13 cellular contexts compared by ENCODE assay signal in genomic region chr7:99953649-99954048, GRCh38. TPM values are rescaled to one million over a fixed set of nuclear protein-coding genes. Genes with fewer than 3 reads are reported as not detected.
A peak's percentile ranks its signal among the peaks of the same experiment; 100 is the strongest.
DNase-seq lines count a peak whose midpoint lies in the region; ATAC-seq, FAIRE-seq and TF ChIP-seq lines count a peak whose summit lies in the region.
"Had no signal": no experiment of that assay in that cellular context is flagged by ENCODE, and none has a peak within 500 bp of the region (broad histone marks: within the 10 kb centered on the region; RNA-seq: fewer than 3 reads in every experiment).

No MANE protein-coding gene starts in this region.

- FAIRE-seq in H1 (lab: Jason Lieb, UNC): no peak
- FAIRE-seq: A549 had no signal

- intact Hi-C loops in activated CD4-positive, alpha-beta T cell treated with anti-CD3 and anti-CD28 coated beads for 36 hours (cut with DNase I, micrococcal nuclease): no loop called here
- intact Hi-C loops in sciatic nerve (cut with DNase I): no loop called here

- POLR2A ChIA-PET in activated CD4-positive, alpha-beta T cell treated with anti-CD3 and anti-CD28 coated beads for 36 hours (lab: Charles Lee): no interaction called here
- POLR2A ChIA-PET in H1 (lab: Charles Lee; ENCODE audit: partially characterized antibody): interaction anchor here (4.5 kb wide), 1 partner anchor 10 kb away, joined by 29 read pairs; no protein-coding TSS in a partner anchor

- whole genome bisulfite sequencing in H1 (ENCODE audit: extremely low coverage in 1 of 2, insufficient coverage in 1 of 2, insufficient read length in 1 of 2, insufficient replicate concordance in 2 of 2, low coverage in 1 of 2, low lambda C conversion rate in 2 of 2, missing lambda C conversion rate in 1 of 2), 2 experiments: 89% methylated on average over 3 of the region's 3 CpGs; no CpG with 5 or more reads in 1 of the 2 experiments

- peaks cover 3% of the 10 kb centered on the region for H3K27me3 Mint-ChIP-seq in activated CD4-positive, alpha-beta T cell treated with anti-CD3 and anti-CD28 coated beads for 36 hours

- H3K79me2 ChIP-seq in H1 (ENCODE audit: control insufficient read depth in 1 of 2, insufficient read depth in 2 of 2, low read length in 2 of 2): no peaks in the 10 kb centered on the region

- TF ChIP-seq POLR2A in H1 (IDR thresholded peaks at IDR 0.05; ENCODE audit: control extremely low read depth in 1 of 2, low read depth in 2 of 2, low read length in 2 of 2): no peak

- no peak overlapping the region for H4K8ac ChIP-seq in H1 (ENCODE audit: extremely low read depth, insufficient read depth, low read length)

- no peak overlapping the region for H2BK120ac ChIP-seq in H1 (replicated peaks; ENCODE audit: low read depth, low read length)

- no peaks in the 10 kb centered on the region for H3K27me3 ChIP-seq in H1 (replicated peaks in 1 of 4; ENCODE audit: control insufficient read depth in 3 of 4, extremely low read depth in 1 of 4, insufficient read depth in 3 of 4, low read length in 3 of 4)

- H2BK5ac ChIP-seq in H1 (ENCODE audit: low read depth, low read length): no peak overlapping the region

- peaks cover 14 to 18% of the 10 kb centered on the region in 2 experiments; a peak in 3 of 4 replicates for H3K9me3 ChIP-seq in H1 (ENCODE audit: insufficient read depth in 2 of 2, low read depth in 1 of 2, low read length in 1 of 2)

- no peak for TF ChIP-seq EP300 in H1 (IDR thresholded peaks at IDR 0.05; ENCODE audit: borderline replicate concordance in 1 of 2, low read depth in 2 of 2, low read length in 2 of 2)

- H4K91ac ChIP-seq in H1 (replicated peaks; ENCODE audit: insufficient read length, low read length): no peak overlapping the region

- H2BK15ac ChIP-seq in H1 (ENCODE audit: low read length): no peak overlapping the region

- H2BK12ac ChIP-seq in H1 (ENCODE audit: low read depth, low read length): 0 out of 2 replicates have a peak overlapping the region, but pooled peaks have one; percentile 33

- H3K23ac ChIP-seq in H1 (ENCODE audit: insufficient read length): no peak overlapping the region

- ATAC-seq in activated CD4-positive, alpha-beta T cell treated with anti-CD3 and anti-CD28 coated beads for 36 hours: peak; percentile 95
- peak; percentile 61 for ATAC-seq in sciatic nerve
- ATAC-seq: A549, foreskin keratinocyte had no signal

- no peaks in the 10 kb centered on the region for H3K9me3 Mint-ChIP-seq in activated CD4-positive, alpha-beta T cell treated with anti-CD3 and anti-CD28 coated beads for 36 hours (ENCODE audit: low read depth)

- no peak overlapping the region for H3K4me3 ChIP-seq in H1 (ENCODE audit: extremely low read depth in 1 of 4, insufficient read depth in 2 of 4, low read depth in 3 of 4, low read length in 4 of 4)
- H3K4me3 ChIP-seq: A549 had no signal

- no peak overlapping the region for H3K27ac ChIP-seq in H1 (ENCODE audit: low read depth, low read length)
- H3K27ac ChIP-seq: foreskin keratinocyte, RWPE1 had no signal

- H3K4me2 ChIP-seq in H1 (ENCODE audit: insufficient read depth in 1 of 2, low read depth in 2 of 2, low read length in 2 of 2): no peak overlapping the region
- H3K4me2 ChIP-seq: A549 had no signal

- H3K79me1 ChIP-seq in H1 (ENCODE audit: low read depth, low read length): no peaks in the 10 kb centered on the region

- H3K36me3 ChIP-seq in H1 (ENCODE audit: control insufficient read depth in 2 of 4, insufficient read depth in 4 of 4, low read length in 3 of 4): no peaks in the 10 kb centered on the region; a peak in 1 of 8 replicates

- no peaks in the 10 kb centered on the region for H3K4me1 ChIP-seq in H1 (replicated peaks in 1 of 4; ENCODE audit: control insufficient read depth in 3 of 4, insufficient read depth in 4 of 4, low read length in 3 of 4)
- H3K4me1 ChIP-seq: A549, foreskin keratinocyte had no signal

- no peak overlapping the region for H2AFZ ChIP-seq in H1 (ENCODE audit: low read length)

- H3K18ac ChIP-seq in H1 (ENCODE audit: extremely low read depth, low read length): no peak overlapping the region

- H3K4me1 Mint-ChIP-seq in activated CD4-positive, alpha-beta T cell treated with anti-CD3 and anti-CD28 coated beads for 36 hours: peaks cover 11% of the 10 kb centered on the region

- H3K36me3 Mint-ChIP-seq in activated CD4-positive, alpha-beta T cell treated with anti-CD3 and anti-CD28 coated beads for 36 hours (ENCODE audit: low read depth): no peaks in the 10 kb centered on the region

- DNase-seq in activated CD4-positive, alpha-beta T cell treated with anti-CD3 and anti-CD28 coated beads for 36 hours: peak; percentile 45
- no peak for DNase-seq in activated CD4-positive, alpha-beta T cell treated with anti-CD3 and anti-CD28 coated beads for 4 hours
- peak; percentile 16 for DNase-seq in NCI-H1048 (lab: John Stamatoyannopoulos, UW)
- no peak for DNase-seq in H1 (ENCODE audit: low read depth in 1 of 2, low spot score in 2 of 2)
- DNase-seq in sciatic nerve (ENCODE audit: low spot score): no peak
- no peak for DNase-seq in cerebellar nuclear complex (lab: John Stamatoyannopoulos, UW)
- DNase-seq in COLO829 (ENCODE audit: low spot score): no peak
- DNase-seq in NCI-H69 (lab: John Stamatoyannopoulos, UW): no peak
- DNase-seq: foreskin keratinocyte, NCI-H187 treated with DMSO at 0.1 percent for 48 hours had no signal

- no peak overlapping the region for H3K14ac ChIP-seq in H1 (ENCODE audit: insufficient read length)

- CTCF ChIA-PET in activated CD4-positive, alpha-beta T cell treated with anti-CD3 and anti-CD28 coated beads for 36 hours (lab: Charles Lee): interaction anchor here (1.1 to 1.3 kb wide), 2 partner anchors 40 to 322 kb away, joined by 3 to 4 read pairs; no protein-coding TSS in a partner anchor
- CTCF ChIA-PET in H1 (lab: Charles Lee; ENCODE audit: partially characterized antibody): interaction anchor here (1.0 to 2.5 kb wide), 5 partner anchors 9 to 40 kb away, joined by 3 to 8 read pairs (median 4); partner anchors contain the start of gene GJC3

- no peak overlapping the region for H3K9ac ChIP-seq in H1 (replicated peaks in 1 of 4; ENCODE audit: extremely low read depth in 1 of 4, low read depth in 3 of 4, low read length in 3 of 4)

- H3K4me3 Mint-ChIP-seq in activated CD4-positive, alpha-beta T cell treated with anti-CD3 and anti-CD28 coated beads for 36 hours: no peak overlapping the region

- peak overlapping the region; percentile 18 for H3K27ac Mint-ChIP-seq in activated CD4-positive, alpha-beta T cell treated with anti-CD3 and anti-CD28 coated beads for 36 hours

- no peak for TF ChIP-seq CTCF in H1 (IDR thresholded peaks at IDR 0.05; ENCODE audit: control extremely low read depth in 1 of 3, insufficient read depth in 1 of 3, low read depth in 1 of 3, low read length in 3 of 3)

- H3K56ac ChIP-seq in H1 (replicated peaks; ENCODE audit: insufficient read length, low read depth, low read length): no peak overlapping the region

- no peak overlapping the region for H4K5ac ChIP-seq in H1 (ENCODE audit: insufficient read length, low read depth, low read length)

- TF ChIP-seq RAD21 in H1 (IDR thresholded peaks at IDR 0.05 in 1 of 2, conservative IDR thresholded peaks at IDR 0.05 in 1 of 2; ENCODE audit: low read depth in 2 of 2, low read length in 2 of 2): no peak

- H2BK20ac ChIP-seq in H1 (ENCODE audit: low read length): no peak overlapping the region

- no peak overlapping the region for H3K4ac ChIP-seq in H1 (replicated peaks; ENCODE audit: insufficient read length, low read depth, low read length)

- no peaks in the 10 kb centered on the region for H4K20me1 ChIP-seq in H1 (replicated peaks in 1 of 2; ENCODE audit: control insufficient read depth in 1 of 2, insufficient read depth in 2 of 2, low read length in 2 of 2)

- H2AK5ac ChIP-seq in H1 (ENCODE audit: low read depth, low read length): no peak overlapping the region

- H3K23me2 ChIP-seq in H1 (ENCODE audit: low read depth, low read length): no peaks in the 10 kb centered on the region

TF ChIP-seq in H1, 55 proteins besides CTCF, POLR2A, EP300 and RAD21 (continues in another document):
- no peak for TF ChIP-seq POU5F1 (IDR thresholded peaks at IDR 0.05; ENCODE audit: low read depth, low read length)

RNA-seq across cellular contexts. Expression of gene AZGP1, which starts 22.2 kb away (rescaled TPM):
- total RNA-seq in activated CD4-positive, alpha-beta T cell treated with anti-CD3 and anti-CD28 coated beads for 36 hours: not detected
- total RNA-seq in H1 (2021; fragmentation: NEBNext Ultra II Directional; extraction: Animal tissue kit (Norgen Biotek cat#: 25700)): 0.29 and 0.52 TPM in 2 replicates
- 0.57 and 0.68 TPM in 2 replicates for polyA plus RNA-seq in H1 (2011; rRNA removed)
- 0.92 TPM for polyA plus RNA-seq in H1 (2011; cell fraction: cytosol; rRNA removed)
- 1.1 TPM for polyA plus RNA-seq in H1 (2011; cell fraction: nucleus; rRNA removed)
- polyA plus RNA-seq in H1 (2012, experiment 1 of 2): 0.38 to 1.3 TPM (median 1.0 TPM) in 4 replicates
- polyA plus RNA-seq in H1 (2012, experiment 2 of 2): 0.22 TPM
- polyA plus RNA-seq in H1 (2013, experiment 1 of 2): 0.65 TPM
- polyA plus RNA-seq in H1 (2013, experiment 2 of 2): 0.61 TPM
- 1.7 TPM in 1 of 2 replicates, not detected in the other for polyA minus RNA-seq in H1 (2011; rRNA and poly(A)+ RNA removed)
- polyA minus RNA-seq in H1 (2011; cell fraction: cytosol; rRNA and poly(A)+ RNA removed): not detected
- polyA minus RNA-seq in H1 (2011; cell fraction: nucleus; rRNA and poly(A)+ RNA removed): not detected
- total RNA-seq in sciatic nerve: 120 TPM
- total RNA-seq: lung microvascular endothelial cell had no signal

RNA-seq across cellular contexts. Expression of gene GJC3, which starts 24.2 kb away (rescaled TPM):
- 1 to 10 TPM in 1 of 2 experiments, under 1 TPM in 1; 0.73 to 1.1 TPM for total RNA-seq in activated CD4-positive, alpha-beta T cell treated with anti-CD3 and anti-CD28 coated beads for 36 hours
- 2.5 and 3.0 TPM in 2 replicates for total RNA-seq in H1 (2021; fragmentation: NEBNext Ultra II Directional; extraction: Animal tissue kit (Norgen Biotek cat#: 25700))
- polyA plus RNA-seq in H1 (2011; rRNA removed): 1.7 and 2.7 TPM in 2 replicates
- 2.2 TPM for polyA plus RNA-seq in H1 (2011; cell fraction: cytosol; rRNA removed)
- 1.9 TPM for polyA plus RNA-seq in H1 (2011; cell fraction: nucleus; rRNA removed)
- 0.81 to 3.6 TPM (median 2.4 TPM) in 4 replicates for polyA plus RNA-seq in H1 (2012, experiment 1 of 2)
- polyA plus RNA-seq in H1 (2012, experiment 2 of 2): 1.3 TPM
- 1.5 TPM for polyA plus RNA-seq in H1 (2013, experiment 1 of 2)
- 1.7 TPM for polyA plus RNA-seq in H1 (2013, experiment 2 of 2)
- 0.66 and 1.7 TPM in 2 replicates for polyA minus RNA-seq in H1 (2011; rRNA and poly(A)+ RNA removed)
- polyA minus RNA-seq in H1 (2011; cell fraction: cytosol; rRNA and poly(A)+ RNA removed): not detected
- polyA minus RNA-seq in H1 (2011; cell fraction: nucleus; rRNA and poly(A)+ RNA removed): 2.4 TPM
- 31.7 TPM for total RNA-seq in sciatic nerve
- total RNA-seq: foreskin keratinocyte had no signal

RNA-seq across cellular contexts. Expression of gene TRIM4, which starts 34.3 kb away (rescaled TPM):
- 10 to 100 TPM; 23.9 to 25.7 TPM for total RNA-seq in activated CD4-positive, alpha-beta T cell treated with anti-CD3 and anti-CD28 coated beads for 36 hours
- total RNA-seq in H1 (2021; fragmentation: NEBNext Ultra II Directional; extraction: Animal tissue kit (Norgen Biotek cat#: 25700)): 6.6 and 7.3 TPM in 2 replicates
- 0.02 and 0.03 TPM in 2 replicates for polyA plus RNA-seq in H1 (2011; rRNA removed)
- 0.01 TPM for polyA plus RNA-seq in H1 (2011; cell fraction: cytosol; rRNA removed)
- polyA plus RNA-seq in H1 (2011; cell fraction: nucleus; rRNA removed): 0.10 TPM
- not detected in 4 replicates for polyA plus RNA-seq in H1 (2012, experiment 1 of 2)
- polyA plus RNA-seq in H1 (2012, experiment 2 of 2): not detected
- 1.6 TPM for polyA plus RNA-seq in H1 (2013, experiment 1 of 2)
- 1.7 TPM for polyA plus RNA-seq in H1 (2013, experiment 2 of 2)
- 0.06 TPM in 1 of 2 replicates, not detected in the other for polyA minus RNA-seq in H1 (2011; rRNA and poly(A)+ RNA removed)
- polyA minus RNA-seq in H1 (2011; cell fraction: cytosol; rRNA and poly(A)+ RNA removed): not detected
- not detected for polyA minus RNA-seq in H1 (2011; cell fraction: nucleus; rRNA and poly(A)+ RNA removed)
- total RNA-seq in sciatic nerve: 32.1 TPM

Comparison
In these comparisons a context has a peak if more than half of its experiments do, and no peak if none do; other contexts are left out.
1. DNase-seq: peak in activated CD4-positive, alpha-beta T cell treated with anti-CD3 and anti-CD28 coated beads for 36 hours (single experiment) and NCI-H1048 (single experiment); none in activated CD4-positive, alpha-beta T cell treated with anti-CD3 and anti-CD28 coated beads for 4 hours (0 of 2), H1 (0 of 2), sciatic nerve (single experiment), cerebellar nuclear complex (0 of 2), COLO829 (single experiment) and NCI-H69 (single experiment).
2. RNA of gene AZGP1, which starts 22.2 kb away (total RNA-seq): 120 TPM in sciatic nerve (single experiment); 0.29 to 0.52 TPM in H1 and not detected in activated CD4-positive, alpha-beta T cell treated with anti-CD3 and anti-CD28 coated beads for 36 hours; every median in the first group is over 10 times any median in the second.